In the genomic region with DNA sequence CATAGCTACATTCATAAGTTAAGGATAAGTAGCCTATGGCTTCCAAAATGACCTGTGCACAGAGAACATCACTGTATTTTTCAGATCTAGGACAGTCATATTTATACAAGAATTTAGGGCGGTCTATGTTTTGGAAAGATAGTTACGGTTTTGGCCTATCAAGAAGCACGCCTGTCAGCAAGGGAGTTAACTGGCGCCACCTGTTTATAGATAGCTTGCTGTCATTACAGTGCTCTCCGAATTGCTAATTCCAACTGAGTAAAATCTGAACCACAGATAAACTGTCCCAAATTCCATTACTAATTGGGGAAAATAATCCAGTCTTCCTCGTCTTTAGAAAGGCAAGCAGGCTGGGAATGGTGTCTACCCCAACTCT, we compare ENCODE assay signal across 8 cellular contexts. TPM values are rescaled to one million over a fixed set of nuclear protein-coding genes. Genes with fewer than 3 reads are reported as not detected.
DNase-seq lines count a peak whose midpoint lies in the region; ATAC-seq, FAIRE-seq and TF ChIP-seq lines count a peak whose summit lies in the region.

No MANE protein-coding gene starts in this region.

- ATAC-seq in GM21528 (IDR thresholded peaks at IDR 0.05; ENCODE audit: low FRiP score, unreplicated experiment) (peak; percentile 52), GM18520 (IDR thresholded peaks at IDR 0.05; ENCODE audit: unreplicated experiment) (no peak)

- H3K27ac ChIP-seq in KMS-11 (peak overlapping the region; percentile 89), keratinocyte (ENCODE audit: control insufficient read depth, insufficient read depth, low read length) (peak overlapping the region; percentile 50), suprapubic skin (peak overlapping the region; percentile 78)

- H3K4me2 ChIP-seq in KMS-11 (peak overlapping the region; percentile 52), keratinocyte (ENCODE audit: control insufficient read depth, extremely low read depth, insufficient read depth, low read depth, low read length) (peak overlapping the region; percentile 28)

- no peak for TF ChIP-seq POLR2A in suprapubic skin (IDR thresholded peaks at IDR 0.05)

- DNase-seq in GM06990 (ENCODE audit: extremely low read depth, insufficient read length) (peak; percentile 3), astrocyte of the hippocampus (ENCODE audit: low read depth, low spot score) (peak; percentile 11), keratinocyte (ENCODE audit: low read depth, low spot score) (no peak), suprapubic skin (ENCODE audit: low spot score in 2 of 2) (no peak), KBM-7 (no peak)

- no peaks in the 10 kb centered on the region for H3K9me1 ChIP-seq in keratinocyte (ENCODE audit: control insufficient read depth, extremely low read depth, insufficient read depth, low read length)

- no peak for TF ChIP-seq EP300 in suprapubic skin (IDR thresholded peaks at IDR 0.05)

- no peaks in the 10 kb centered on the region for H4K20me1 ChIP-seq in KMS-11 (ENCODE audit: insufficient read depth)
- H4K20me1 ChIP-seq in keratinocyte (ENCODE audit: control insufficient read depth, extremely low read depth, insufficient read depth, low read length) = no peaks in the 10 kb centered on the region

- H3K9me3 ChIP-seq in keratinocyte (ENCODE audit: control insufficient read depth, low read depth, low read length) = no peaks in the 10 kb centered on the region
- no peaks in the 10 kb centered on the region for H3K9me3 ChIP-seq in suprapubic skin

- H3K9ac ChIP-seq in KMS-11 = peak overlapping the region; percentile 85
- peak overlapping the region; percentile 76 for H3K9ac ChIP-seq in keratinocyte (ENCODE audit: control insufficient read depth, extremely low read depth, insufficient read depth, low read length)

- no peak for TF ChIP-seq CTCF in GM06990 (IDR thresholded peaks at IDR 0.05; ENCODE audit: insufficient read depth, low read length, poor library complexity, severe bottlenecking)
- TF ChIP-seq CTCF in KMS-11 (conservative IDR thresholded peaks at IDR 0.05; ENCODE audit: low read depth, low read length) = no peak
- no peak for TF ChIP-seq CTCF in keratinocyte (optimal IDR thresholded peaks at IDR 0.05 in 1 of 3, IDR thresholded peaks at IDR 0.05 in 1 of 3, conservative IDR thresholded peaks at IDR 0.05 in 1 of 3; ENCODE audit: extremely low read depth in 1 of 3, insufficient read depth in 2 of 3, low read length in 3 of 3)
- no peak for TF ChIP-seq CTCF in suprapubic skin (IDR thresholded peaks at IDR 0.05)

- H3K4me1 ChIP-seq in KMS-11 (ENCODE audit: low read depth, poor library complexity, severe bottlenecking) = peaks cover 6% of the 10 kb centered on the region
- no peaks in the 10 kb centered on the region for H3K4me1 ChIP-seq in keratinocyte (ENCODE audit: control insufficient read depth, extremely low read depth, insufficient read depth, low read length)
- peaks cover 11% of the 10 kb centered on the region for H3K4me1 ChIP-seq in suprapubic skin

- peaks cover 13% of the 10 kb centered on the region; the same call in 1 of the 2 replicates for H3K79me2 ChIP-seq in KMS-11 (ENCODE audit: insufficient read depth, low read depth)
- peaks cover 7% of the 10 kb centered on the region for H3K79me2 ChIP-seq in keratinocyte (ENCODE audit: control insufficient read depth, insufficient read depth, low read length)

- H3K36me3 ChIP-seq in GM06990 (ENCODE audit: control insufficient read depth, insufficient read depth, low read length) (no peaks in the 10 kb centered on the region), KMS-11 (ENCODE audit: insufficient read depth) (no peaks in the 10 kb centered on the region), keratinocyte (ENCODE audit: control insufficient read depth in 2 of 2, extremely low read depth in 1 of 2, insufficient read depth in 2 of 2, low read length in 2 of 2) (no peaks in the 10 kb centered on the region), suprapubic skin (no peaks in the 10 kb centered on the region)

- in situ Hi-C loops in KBM-7 (cut with MboI; ENCODE audit: low pct_unique_long_range_greater_than_20kb, low sequenced_read_pairs) = no loop called here

- H3K27me3 ChIP-seq in GM06990 (replicated peaks; ENCODE audit: control insufficient read depth, insufficient read depth, low read length) = no peaks in the 10 kb centered on the region
- H3K27me3 ChIP-seq in KMS-11 (ENCODE audit: insufficient read depth, low read depth) = no peaks in the 10 kb centered on the region
- H3K27me3 ChIP-seq in keratinocyte (ENCODE audit: control insufficient read depth, extremely low read depth, insufficient read depth, low read length) = no peaks in the 10 kb centered on the region
- H3K27me3 ChIP-seq in suprapubic skin = no peaks in the 10 kb centered on the region

- 30% methylated on average over 6 of the region's 6 CpGs for WGBS in suprapubic skin

- dilution Hi-C loops in keratinocyte (cut with MboI; ENCODE audit: extremely low pct_ligation_motif_present, low sequenced_read_pairs) = no loop called here

- FAIRE-seq in keratinocyte (lab: Jason Lieb, UNC) = no peak

- H2AFZ ChIP-seq in KMS-11 (ENCODE audit: low read depth) (peak overlapping the region; percentile 63), keratinocyte (ENCODE audit: control insufficient read depth, low read length) (peak overlapping the region; percentile 78)

- H3K4me3 ChIP-seq in GM06990 (replicated peaks; ENCODE audit: low read depth, low read length) (peak overlapping the region; percentile 60), KMS-11 (IDR thresholded peaks at IDR 0.05; ENCODE audit: insufficient read depth, low read depth, low read length) (no peak overlapping the region), keratinocyte (ENCODE audit: control insufficient read depth in 2 of 3, extremely low read depth in 1 of 3, insufficient read depth in 2 of 3, low read depth in 1 of 3, low read length in 3 of 3) (peak overlapping the region; percentile 48 to 69 (median 63)), suprapubic skin (peak overlapping the region; percentile 63)

RNA-seq across cellular contexts. Expression of a gene that starts 0.6 kb away (rescaled TPM):
- 16.8 to 21.3 TPM (median 17.2 TPM) in 3 replicates for polyA plus RNA-seq in keratinocyte
- polyA plus RNA-seq in keratinocyte (2011; ENCODE audit: low read depth) = 9.8 TPM
- polyA plus RNA-seq in keratinocyte (2011; cell fraction: cytosol; rRNA removed) = 7.8 and 13.1 TPM in 2 replicates
- 17.5 and 24.1 TPM in 2 replicates for polyA plus RNA-seq in keratinocyte (2011; cell fraction: nucleus; rRNA removed)
- 11.3 and 13.6 TPM in 2 replicates for polyA plus RNA-seq in keratinocyte (2012; ENCODE audit: low replicate concordance)
- 17.2 to 21.6 TPM (median 19.8 TPM) in 3 replicates for polyA minus RNA-seq in keratinocyte
- 8.1 TPM for polyA minus RNA-seq in keratinocyte (2011; cell fraction: cytosol; rRNA and poly(A)+ RNA removed)
- polyA minus RNA-seq in keratinocyte (2011; cell fraction: nucleus; rRNA and poly(A)+ RNA removed) = 13.4 and 19.7 TPM in 2 replicates
- total RNA-seq in suprapubic skin = 10 to 100 TPM; 52.2 to 78.4 (median 62.7) TPM

Comparison
In these comparisons a context has a peak if more than half of its experiments do, and no peak if none do; other contexts are left out.
1. DNase-seq: peak in GM06990 (single experiment) and astrocyte of the hippocampus (single experiment); none in keratinocyte (single experiment), suprapubic skin (0 of 2) and KBM-7 (single experiment).
2. Peak in every context shown above with its lines, with median percentiles within 50 percentile points of each other: H3K27ac ChIP-seq.